Comparison of ENCODE assay signal across 1 cellular context in genomic region chr20:47303736-47304135, GRCh38.
TF ChIP-seq lines count a peak whose summit lies in the region.

No MANE protein-coding gene starts in this region.

TF ChIP-seq in WTC11, 78 proteins besides CTCF, POLR2A, EP300 and RAD21 (continued from another document):
- TF ChIP-seq AR (CRISPR knock-in tag; IDR thresholded peaks at IDR 0.05), result no peak
- no peak for TF ChIP-seq ZNF121 (CRISPR knock-in tag; IDR thresholded peaks at IDR 0.05)
- TF ChIP-seq E2F5 (CRISPR knock-in tag; IDR thresholded peaks at IDR 0.05), result no peak
- no peak for TF ChIP-seq NFE2L1 (CRISPR knock-in tag; IDR thresholded peaks at IDR 0.05)
